In the genomic region with DNA sequence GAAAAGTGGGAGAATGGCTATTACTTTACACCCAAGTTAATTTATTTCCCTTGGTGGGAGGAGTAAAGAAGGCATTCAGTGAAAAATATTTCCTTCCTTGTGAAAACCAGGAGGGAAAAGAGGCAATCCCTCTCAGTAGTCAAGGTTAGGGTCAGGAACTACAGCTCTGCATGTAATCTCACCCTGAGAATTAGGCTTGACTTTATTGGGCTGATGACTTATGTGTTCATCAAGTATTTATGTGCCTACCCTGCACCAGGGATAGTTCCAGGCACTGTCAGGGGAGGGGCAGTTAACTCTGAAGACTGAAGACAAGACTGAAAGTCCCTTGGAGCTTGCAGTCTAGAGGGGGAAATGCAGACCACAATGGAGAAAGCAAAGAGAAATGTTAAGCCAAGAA, we compare ENCODE assay signal across 6 cellular contexts.
"Had no signal": no experiment of that assay in that cellular context is flagged by ENCODE, and none has a peak within 500 bp of the region (broad histone marks: within the 10 kb centered on the region; RNA-seq: fewer than 3 reads in every experiment).

No MANE protein-coding gene starts in this region.

- DNase-seq: H9, HCEC 1CT, HFFc6, IMR-90 had no signal

- H3K9me3 Mint-ChIP-seq: GM23338, H9, HFFc6 had no signal

- H3K4me3 ChIP-seq: GM23338, K562 had no signal

- H3K27ac Mint-ChIP-seq: GM23338, H9, HFFc6 had no signal

- H3K4me3 Mint-ChIP-seq: GM23338, H9, HFFc6 had no signal

- ATAC-seq: GM23338, K562 had no signal
